In the genomic region with DNA sequence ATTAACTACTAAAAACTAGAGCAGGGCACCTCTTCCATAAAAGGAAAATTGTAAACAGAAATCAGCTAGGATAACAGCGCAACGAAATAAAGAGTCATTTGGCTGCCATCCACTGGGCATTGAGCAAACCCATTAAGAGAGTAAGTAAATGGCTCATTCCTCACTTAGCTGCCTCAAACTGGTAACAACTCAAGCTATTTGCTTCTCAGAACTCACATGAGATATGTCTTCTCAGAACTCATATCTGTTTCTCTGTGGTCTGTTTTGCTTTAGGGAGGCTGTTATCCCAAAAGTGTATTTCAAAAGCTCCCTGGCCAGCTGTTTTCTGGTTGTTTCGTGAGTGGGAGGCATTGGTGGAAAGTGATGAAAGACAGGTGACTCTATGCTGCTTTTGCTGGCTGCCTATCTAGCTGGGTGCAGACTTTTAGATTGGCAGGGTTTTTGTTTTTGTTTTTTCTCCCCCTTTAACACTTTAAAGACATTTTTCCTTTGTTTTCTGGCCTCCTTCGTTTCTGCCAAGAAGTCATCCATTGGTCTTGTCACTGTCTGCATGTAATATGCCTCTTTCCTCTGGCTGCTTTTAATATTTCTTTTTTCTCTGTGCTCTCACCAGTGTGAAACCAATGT, we compare ENCODE assay signal across 1 cellular context.
TF ChIP-seq lines count a peak whose summit lies in the region.

No MANE protein-coding gene starts in this region.

TF ChIP-seq in K562, 482 proteins besides CTCF, POLR2A, EP300 and RAD21 (continued from another document and continues in another):
- TF ChIP-seq, protein P1, sequence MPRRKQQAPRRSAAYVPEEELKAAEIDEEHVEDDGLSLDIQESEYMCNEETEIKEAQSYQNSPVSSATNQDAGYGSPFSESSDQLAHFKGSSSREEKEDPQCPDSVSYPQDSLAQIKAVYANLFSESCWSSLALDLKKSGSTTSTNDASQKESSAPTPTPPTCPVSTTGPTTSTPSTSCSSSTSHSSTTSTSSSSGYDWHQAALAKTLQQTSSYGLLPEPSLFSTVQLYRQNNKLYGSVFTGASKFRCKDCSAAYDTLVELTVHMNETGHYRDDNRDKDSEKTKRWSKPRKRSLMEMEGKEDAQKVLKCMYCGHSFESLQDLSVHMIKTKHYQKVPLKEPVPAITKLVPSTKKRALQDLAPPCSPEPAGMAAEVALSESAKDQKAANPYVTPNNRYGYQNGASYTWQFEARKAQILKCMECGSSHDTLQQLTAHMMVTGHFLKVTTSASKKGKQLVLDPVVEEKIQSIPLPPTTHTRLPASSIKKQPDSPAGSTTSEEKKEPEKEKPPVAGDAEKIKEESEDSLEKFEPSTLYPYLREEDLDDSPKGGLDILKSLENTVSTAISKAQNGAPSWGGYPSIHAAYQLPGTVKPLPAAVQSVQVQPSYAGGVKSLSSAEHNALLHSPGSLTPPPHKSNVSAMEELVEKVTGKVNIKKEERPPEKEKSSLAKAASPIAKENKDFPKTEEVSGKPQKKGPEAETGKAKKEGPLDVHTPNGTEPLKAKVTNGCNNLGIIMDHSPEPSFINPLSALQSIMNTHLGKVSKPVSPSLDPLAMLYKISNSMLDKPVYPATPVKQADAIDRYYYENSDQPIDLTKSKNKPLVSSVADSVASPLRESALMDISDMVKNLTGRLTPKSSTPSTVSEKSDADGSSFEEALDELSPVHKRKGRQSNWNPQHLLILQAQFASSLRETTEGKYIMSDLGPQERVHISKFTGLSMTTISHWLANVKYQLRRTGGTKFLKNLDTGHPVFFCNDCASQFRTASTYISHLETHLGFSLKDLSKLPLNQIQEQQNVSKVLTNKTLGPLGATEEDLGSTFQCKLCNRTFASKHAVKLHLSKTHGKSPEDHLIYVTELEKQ (CRISPR knock-in tag; IDR thresholded peaks at IDR 0.05), result no peak
- no peak for TF ChIP-seq RBM22 (IDR thresholded peaks at IDR 0.05; ENCODE audit: low read depth, low read length, poor library complexity, severe bottlenecking)
- TF ChIP-seq, protein P2, sequence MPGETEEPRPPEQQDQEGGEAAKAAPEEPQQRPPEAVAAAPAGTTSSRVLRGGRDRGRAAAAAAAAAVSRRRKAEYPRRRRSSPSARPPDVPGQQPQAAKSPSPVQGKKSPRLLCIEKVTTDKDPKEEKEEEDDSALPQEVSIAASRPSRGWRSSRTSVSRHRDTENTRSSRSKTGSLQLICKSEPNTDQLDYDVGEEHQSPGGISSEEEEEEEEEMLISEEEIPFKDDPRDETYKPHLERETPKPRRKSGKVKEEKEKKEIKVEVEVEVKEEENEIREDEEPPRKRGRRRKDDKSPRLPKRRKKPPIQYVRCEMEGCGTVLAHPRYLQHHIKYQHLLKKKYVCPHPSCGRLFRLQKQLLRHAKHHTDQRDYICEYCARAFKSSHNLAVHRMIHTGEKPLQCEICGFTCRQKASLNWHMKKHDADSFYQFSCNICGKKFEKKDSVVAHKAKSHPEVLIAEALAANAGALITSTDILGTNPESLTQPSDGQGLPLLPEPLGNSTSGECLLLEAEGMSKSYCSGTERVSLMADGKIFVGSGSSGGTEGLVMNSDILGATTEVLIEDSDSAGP (CRISPR knock-in tag; IDR thresholded peaks at IDR 0.05), result no peak
- no peak for TF ChIP-seq XRCC3 (IDR thresholded peaks at IDR 0.05)
- TF ChIP-seq LCOR (CRISPR knock-in tag; IDR thresholded peaks at IDR 0.05), result peak; percentile 71; the same call in 1 of the 2 replicates
- 0 out of 2 replicates have a peak, but pooled peaks have one; percentile 28 for TF ChIP-seq AFF4 (CRISPR knock-in tag; IDR thresholded peaks at IDR 0.05)
- TF ChIP-seq CREB1 (IDR thresholded peaks at IDR 0.05), result peak; percentile 49; the same call in 1 of the 2 replicates
- no peak for TF ChIP-seq CREB1 (CRISPR knock-in tag; IDR thresholded peaks at IDR 0.05)
- TF ChIP-seq, protein P3, sequence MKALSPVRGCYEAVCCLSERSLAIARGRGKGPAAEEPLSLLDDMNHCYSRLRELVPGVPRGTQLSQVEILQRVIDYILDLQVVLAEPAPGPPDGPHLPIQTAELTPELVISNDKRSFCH (CRISPR knock-in tag; IDR thresholded peaks at IDR 0.05), result no peak
- TF ChIP-seq, protein P3 (tag; IDR thresholded peaks at IDR 0.05), result peak; percentile 86
- TF ChIP-seq HDAC6 (IDR thresholded peaks at IDR 0.05; ENCODE audit: low read depth, low read length), result no peak
- peak; percentile 92 for TF ChIP-seq CCNT2 (IDR thresholded peaks at IDR 0.05; ENCODE audit: borderline replicate concordance, extremely low read depth, insufficient read length, low read depth, low read length)
- TF ChIP-seq ZNF449 (CRISPR knock-in tag; IDR thresholded peaks at IDR 0.05), result no peak
- TF ChIP-seq HNRNPUL1 (IDR thresholded peaks at IDR 0.05; ENCODE audit: low read length), result no peak
- TF ChIP-seq TAF9B (IDR thresholded peaks at IDR 0.05; ENCODE audit: partially characterized antibody), result peak; percentile 92
- TF ChIP-seq NCOR1 (IDR thresholded peaks at IDR 0.05), result peak; percentile 89
- TF ChIP-seq KDM5B (IDR thresholded peaks at IDR 0.05; ENCODE audit: insufficient replicate concordance, low read depth, low read length), result no peak
- TF ChIP-seq IRF1 (CRISPR knock-in tag; IDR thresholded peaks at IDR 0.05; ENCODE audit: borderline replicate concordance), result no peak
- TF ChIP-seq, protein P4, sequence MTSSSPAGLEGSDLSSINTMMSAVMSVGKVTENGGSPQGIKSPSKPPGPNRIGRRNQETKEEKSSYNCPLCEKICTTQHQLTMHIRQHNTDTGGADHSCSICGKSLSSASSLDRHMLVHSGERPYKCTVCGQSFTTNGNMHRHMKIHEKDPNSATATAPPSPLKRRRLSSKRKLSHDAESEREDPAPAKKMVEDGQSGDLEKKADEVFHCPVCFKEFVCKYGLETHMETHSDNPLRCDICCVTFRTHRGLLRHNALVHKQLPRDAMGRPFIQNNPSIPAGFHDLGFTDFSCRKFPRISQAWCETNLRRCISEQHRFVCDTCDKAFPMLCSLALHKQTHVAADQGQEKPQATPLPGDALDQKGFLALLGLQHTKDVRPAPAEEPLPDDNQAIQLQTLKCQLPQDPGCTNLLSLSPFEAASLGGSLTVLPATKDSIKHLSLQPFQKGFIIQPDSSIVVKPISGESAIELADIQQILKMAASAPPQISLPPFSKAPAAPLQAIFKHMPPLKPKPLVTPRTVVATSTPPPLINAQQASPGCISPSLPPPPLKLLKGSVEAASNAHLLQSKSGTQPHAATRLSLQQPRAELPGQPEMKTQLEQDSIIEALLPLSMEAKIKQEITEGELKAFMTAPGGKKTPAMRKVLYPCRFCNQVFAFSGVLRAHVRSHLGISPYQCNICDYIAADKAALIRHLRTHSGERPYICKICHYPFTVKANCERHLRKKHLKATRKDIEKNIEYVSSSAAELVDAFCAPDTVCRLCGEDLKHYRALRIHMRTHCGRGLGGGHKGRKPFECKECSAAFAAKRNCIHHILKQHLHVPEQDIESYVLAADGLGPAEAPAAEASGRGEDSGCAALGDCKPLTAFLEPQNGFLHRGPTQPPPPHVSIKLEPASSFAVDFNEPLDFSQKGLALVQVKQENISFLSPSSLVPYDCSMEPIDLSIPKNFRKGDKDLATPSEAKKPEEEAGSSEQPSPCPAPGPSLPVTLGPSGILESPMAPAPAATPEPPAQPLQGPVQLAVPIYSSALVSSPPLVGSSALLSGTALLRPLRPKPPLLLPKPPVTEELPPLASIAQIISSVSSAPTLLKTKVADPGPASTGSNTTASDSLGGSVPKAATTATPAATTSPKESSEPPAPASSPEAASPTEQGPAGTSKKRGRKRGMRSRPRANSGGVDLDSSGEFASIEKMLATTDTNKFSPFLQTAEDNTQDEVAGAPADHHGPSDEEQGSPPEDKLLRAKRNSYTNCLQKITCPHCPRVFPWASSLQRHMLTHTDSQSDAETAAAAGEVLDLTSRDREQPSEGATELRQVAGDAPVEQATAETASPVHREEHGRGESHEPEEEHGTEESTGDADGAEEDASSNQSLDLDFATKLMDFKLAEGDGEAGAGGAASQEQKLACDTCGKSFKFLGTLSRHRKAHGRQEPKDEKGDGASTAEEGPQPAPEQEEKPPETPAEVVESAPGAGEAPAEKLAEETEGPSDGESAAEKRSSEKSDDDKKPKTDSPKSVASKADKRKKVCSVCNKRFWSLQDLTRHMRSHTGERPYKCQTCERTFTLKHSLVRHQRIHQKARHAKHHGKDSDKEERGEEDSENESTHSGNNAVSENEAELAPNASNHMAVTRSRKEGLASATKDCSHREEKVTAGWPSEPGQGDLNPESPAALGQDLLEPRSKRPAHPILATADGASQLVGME (CRISPR knock-in tag; IDR thresholded peaks at IDR 0.05), result no peak
- TF ChIP-seq, protein P5, sequence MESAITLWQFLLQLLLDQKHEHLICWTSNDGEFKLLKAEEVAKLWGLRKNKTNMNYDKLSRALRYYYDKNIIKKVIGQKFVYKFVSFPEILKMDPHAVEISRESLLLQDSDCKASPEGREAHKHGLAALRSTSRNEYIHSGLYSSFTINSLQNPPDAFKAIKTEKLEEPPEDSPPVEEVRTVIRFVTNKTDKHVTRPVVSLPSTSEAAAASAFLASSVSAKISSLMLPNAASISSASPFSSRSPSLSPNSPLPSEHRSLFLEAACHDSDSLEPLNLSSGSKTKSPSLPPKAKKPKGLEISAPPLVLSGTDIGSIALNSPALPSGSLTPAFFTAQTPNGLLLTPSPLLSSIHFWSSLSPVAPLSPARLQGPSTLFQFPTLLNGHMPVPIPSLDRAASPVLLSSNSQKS (CRISPR knock-in tag; IDR thresholded peaks at IDR 0.05), result no peak
- TF ChIP-seq, protein P6, sequence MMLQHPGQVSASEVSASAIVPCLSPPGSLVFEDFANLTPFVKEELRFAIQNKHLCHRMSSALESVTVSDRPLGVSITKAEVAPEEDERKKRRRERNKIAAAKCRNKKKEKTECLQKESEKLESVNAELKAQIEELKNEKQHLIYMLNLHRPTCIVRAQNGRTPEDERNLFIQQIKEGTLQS (IDR thresholded peaks at IDR 0.05), result peak; percentile 80
- TF ChIP-seq, protein P6 (CRISPR knock-in tag; conservative IDR thresholded peaks at IDR 0.05), result peak; percentile 51; the same call in 1 of the 2 replicates
- no peak for TF ChIP-seq ZNF77 (CRISPR knock-in tag; IDR thresholded peaks at IDR 0.05)
- no peak for TF ChIP-seq CBX2 (IDR thresholded peaks at IDR 0.05; ENCODE audit: insufficient read depth, low read length, poor library complexity, severe bottlenecking)
- TF ChIP-seq ZNF124 (CRISPR knock-in tag; IDR thresholded peaks at IDR 0.05), result no peak
- TF ChIP-seq, protein P7, sequence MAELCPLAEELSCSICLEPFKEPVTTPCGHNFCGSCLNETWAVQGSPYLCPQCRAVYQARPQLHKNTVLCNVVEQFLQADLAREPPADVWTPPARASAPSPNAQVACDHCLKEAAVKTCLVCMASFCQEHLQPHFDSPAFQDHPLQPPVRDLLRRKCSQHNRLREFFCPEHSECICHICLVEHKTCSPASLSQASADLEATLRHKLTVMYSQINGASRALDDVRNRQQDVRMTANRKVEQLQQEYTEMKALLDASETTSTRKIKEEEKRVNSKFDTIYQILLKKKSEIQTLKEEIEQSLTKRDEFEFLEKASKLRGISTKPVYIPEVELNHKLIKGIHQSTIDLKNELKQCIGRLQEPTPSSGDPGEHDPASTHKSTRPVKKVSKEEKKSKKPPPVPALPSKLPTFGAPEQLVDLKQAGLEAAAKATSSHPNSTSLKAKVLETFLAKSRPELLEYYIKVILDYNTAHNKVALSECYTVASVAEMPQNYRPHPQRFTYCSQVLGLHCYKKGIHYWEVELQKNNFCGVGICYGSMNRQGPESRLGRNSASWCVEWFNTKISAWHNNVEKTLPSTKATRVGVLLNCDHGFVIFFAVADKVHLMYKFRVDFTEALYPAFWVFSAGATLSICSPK (IDR thresholded peaks at IDR 0.05; ENCODE audit: borderline replicate concordance), result no peak
- TF ChIP-seq MAFG (tag; conservative IDR thresholded peaks at IDR 0.05), result no peak
- TF ChIP-seq RB1 (IDR thresholded peaks at IDR 0.05; ENCODE audit: low read depth), result no peak
